In the genomic region with DNA sequence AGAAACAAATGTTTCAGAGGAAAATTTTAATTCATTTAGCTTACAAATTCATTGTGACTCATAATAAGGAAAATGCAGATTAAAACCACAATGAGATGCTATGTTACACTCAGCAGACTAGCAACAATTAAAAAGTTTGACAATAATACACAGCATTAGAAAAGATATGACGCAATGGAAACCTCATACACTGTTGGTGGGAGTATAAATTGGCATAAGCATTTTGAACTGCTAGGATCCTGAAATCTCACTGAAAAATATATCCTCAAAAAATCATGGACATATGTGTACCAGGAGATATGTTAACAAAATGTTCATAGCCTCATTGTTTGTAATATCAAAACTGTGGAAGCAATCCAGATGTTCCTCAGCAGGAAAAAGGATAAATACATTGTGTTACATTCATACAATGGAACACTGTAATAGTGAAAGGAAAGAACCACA, we compare ENCODE assay signal across 20 cellular contexts. TPM values are rescaled to one million over a fixed set of nuclear protein-coding genes. Genes with fewer than 3 reads are reported as not detected.
DNase-seq lines count a peak whose midpoint lies in the region; ATAC-seq and TF ChIP-seq lines count a peak whose summit lies in the region.
"Had no signal": no experiment of that assay in that cellular context is flagged by ENCODE, and none has a peak within 500 bp of the region (broad histone marks: within the 10 kb centered on the region; RNA-seq: fewer than 3 reads in every experiment).

No MANE protein-coding gene starts in this region.

- DNase-seq in EL: peak; percentile 18
- no peak for DNase-seq in SK-N-MC (ENCODE audit: low read depth, low spot score)
- peak; percentile 17 for DNase-seq in epithelial cell of esophagus (ENCODE audit: low read depth)
- peak; percentile 36 for DNase-seq in osteoblast (ENCODE audit: insufficient read length, low spot score, missing footprints)
- no peak for DNase-seq in DMS53 (lab: John Stamatoyannopoulos, UW)
- DNase-seq: activated T-cell treated with anti-CD3 and anti-CD28 coated beads, Interleukin-2, amount 50 U/mL, for 72 hours; AML-193; glutamatergic neuron; MM.1S; NCI-H1436 treated with DMSO at 0.1 percent for 48 hours; NCI-H2171; NCI-H774; right cardiac atrium; SIG-M5; stimulated activated CD4-positive, alpha-beta T cell treated with anti-CD3 and anti-CD28 coated beads, Interleukin-15, amount 100 ng/mL, for 24 hours; T-helper 9 cell had no signal

- no peak overlapping the region for H3K9ac ChIP-seq in SK-N-MC (ENCODE audit: insufficient read length)

- H3K79me2 ChIP-seq in osteoblast (ENCODE audit: insufficient read depth, low read length): no peaks in the 10 kb centered on the region

- H3K9me3 ChIP-seq in SK-N-MC (ENCODE audit: low read depth, low read length): no peaks in the 10 kb centered on the region
- H3K9me3 ChIP-seq in osteoblast (ENCODE audit: low read depth, low read length): no peaks in the 10 kb centered on the region

- no peak overlapping the region for H2AFZ ChIP-seq in osteoblast (ENCODE audit: low read length)

- ATAC-seq in HG03196 (IDR thresholded peaks at IDR 0.05; ENCODE audit: unreplicated experiment): no peak
- no peak for ATAC-seq in HG02970 (IDR thresholded peaks at IDR 0.05; ENCODE audit: low FRiP score, unreplicated experiment)
- no peak for ATAC-seq in GM18519 (IDR thresholded peaks at IDR 0.05; ENCODE audit: low FRiP score, unreplicated experiment)
- ATAC-seq: activated T-cell treated with anti-CD3 and anti-CD28 coated beads, Interleukin-2, amount 50 U/mL, for 72 hours had no signal

- H3K27me3 ChIP-seq in osteoblast (ENCODE audit: insufficient read depth, low read length): no peaks in the 10 kb centered on the region

- H3K4me1 ChIP-seq in osteoblast (ENCODE audit: insufficient read depth, low read length): peaks cover 15% of the 10 kb centered on the region

- H4K20me1 ChIP-seq in osteoblast (ENCODE audit: insufficient read depth, low read length): no peaks in the 10 kb centered on the region

- H3K4me2 ChIP-seq in osteoblast (ENCODE audit: insufficient read depth, low read length): no peak overlapping the region

- H3K4me3 ChIP-seq in SK-N-MC: no peak overlapping the region
- H3K4me3 ChIP-seq in epithelial cell of esophagus (ENCODE audit: low read length): no peak overlapping the region
- H3K4me3 ChIP-seq in osteoblast (ENCODE audit: insufficient read depth, low read length): no peak overlapping the region

- no peak for TF ChIP-seq CTCF in epithelial cell of esophagus (IDR thresholded peaks at IDR 0.05; ENCODE audit: insufficient read depth, low read depth, low read length, missing control alignments)
- TF ChIP-seq CTCF in osteoblast (IDR thresholded peaks at IDR 0.05; ENCODE audit: extremely low read depth, low read depth, low read length): no peak

- peaks cover 6% of the 10 kb centered on the region; the same call in 1 of the 2 replicates for H3K36me3 ChIP-seq in SK-N-MC (ENCODE audit: insufficient read depth, low read length)
- no peaks in the 10 kb centered on the region for H3K36me3 ChIP-seq in osteoblast (ENCODE audit: insufficient read depth, low read length)

- H3K27ac ChIP-seq in SK-N-MC (peak overlapping the region; percentile 38), osteoblast (ENCODE audit: low read depth, low read length) (no peak overlapping the region)
- H3K27ac ChIP-seq: epithelial cell of prostate had no signal

RNA-seq across cellular contexts. Expression of gene CALCRL, which starts 13.7 kb away (rescaled TPM):
- 5.6 and 7.6 TPM in 2 replicates for total RNA-seq in osteoblast

Comparison
In these comparisons a context has a peak if more than half of its experiments do, and no peak if none do; other contexts are left out.
1. DNase-seq: peak in EL (single experiment), epithelial cell of esophagus (single experiment) and osteoblast (single experiment); none in SK-N-MC (single experiment) and DMS53 (single experiment).